Comparison of ENCODE assay signal across 17 cellular contexts in genomic region chr7:714251-714671, GRCh38. TPM values are rescaled to one million over a fixed set of nuclear protein-coding genes. Genes with fewer than 3 reads are reported as not detected.
DNase-seq lines count a peak whose midpoint lies in the region; ATAC-seq and TF ChIP-seq lines count a peak whose summit lies in the region.
"Had no signal": no experiment of that assay in that cellular context is flagged by ENCODE, and none has a peak within 500 bp of the region (broad histone marks: within the 10 kb centered on the region; RNA-seq: fewer than 3 reads in every experiment).

No MANE protein-coding gene starts in this region.

- CTCF ChIA-PET in IMR-90 (lab: Yijun Ruan, JAX) = no interaction called here

- TF ChIP-seq RAD21 in IMR-90 (IDR thresholded peaks at IDR 0.05; ENCODE audit: low read length) = no peak

- in situ Hi-C loops in IMR-90 (cut with MboI; ENCODE audit: low sequenced_read_pairs) = no loop called here

- H3K27ac Mint-ChIP-seq in activated T-cell treated with anti-CD3 and anti-CD28 coated beads, Interleukin-2, amount 50 U/mL, for 24 hours = no peak overlapping the region
- H3K27ac Mint-ChIP-seq: T-helper 2 cell treated with Interferon-gamma antibody and Interleukin-4, amounts not matched to agents 5 μg/mL and 100 μg/mL, for 36 hours had no signal

- no peaks in the 10 kb centered on the region for H3K79me1 ChIP-seq in IMR-90 (ENCODE audit: low read depth in 1 of 2, low read length in 2 of 2)
- no peaks in the 10 kb centered on the region for H3K79me1 ChIP-seq in trophoblast cell (ENCODE audit: low read length)

- H3K4me1 ChIP-seq in IMR-90 (ENCODE audit: control insufficient read depth, insufficient read depth, low read length) (peaks cover 3% of the 10 kb centered on the region; the same call in 1 of the 2 replicates), lower lobe of right lung (no peaks in the 10 kb centered on the region), trophoblast cell (ENCODE audit: control insufficient read depth in 1 of 2, insufficient read depth in 2 of 2, low read length in 2 of 2) (peaks cover 0 to 2% of the 10 kb centered on the region in 2 experiments)

- H3K27ac ChIP-seq in IMR-90 (ENCODE audit: insufficient read depth, low read length) (no peak overlapping the region), lower lobe of right lung (no peak overlapping the region), trophoblast cell (ENCODE audit: low read depth, low read length) (no peak overlapping the region)
- H3K27ac ChIP-seq: BLaER1 treated with 17β-estradiol and CSF1 and Interleukin-3, amounts not matched to agents 10 nM and 100 nM; dorsolateral prefrontal cortex; GM23248; testis had no signal

- TF ChIP-seq CTCF in IMR-90 (conservative IDR thresholded peaks at IDR 0.05; ENCODE audit: low read depth, low read length) (no peak), lower lobe of right lung (IDR thresholded peaks at IDR 0.05) (no peak)

- no peak overlapping the region for H4K12ac ChIP-seq in trophoblast cell (ENCODE audit: low read depth, low read length)

- H3K9ac ChIP-seq in IMR-90 (ENCODE audit: low read depth, low read length) (no peak overlapping the region), trophoblast cell (ENCODE audit: low read length) (no peak overlapping the region)
- H3K9ac ChIP-seq: BLaER1 treated with 17β-estradiol and CSF1 and Interleukin-3, amounts not matched to agents 10 nM and 100 nM; GM23248 had no signal

- WGBS in IMR-90 (ENCODE audit: extremely low coverage in 2 of 2, insufficient read length in 1 of 2), 2 experiments = 92% methylated on average over 7 of the region's 13 CpGs; no CpG with 5 or more reads in 1 of the 2 experiments
- no CpG with 5 or more reads among the region's 13 CpGs for WGBS in trophoblast cell (ENCODE audit: extremely low coverage, insufficient coverage, insufficient read length)

- TF ChIP-seq POLR2A in IMR-90 (IDR thresholded peaks at IDR 0.05; ENCODE audit: low read depth, low read length) = no peak

- H3K4me2 ChIP-seq in IMR-90 (ENCODE audit: low read depth, low read length) = no peak overlapping the region
- no peak overlapping the region for H3K4me2 ChIP-seq in trophoblast cell (ENCODE audit: low read length)
- H3K4me2 ChIP-seq: BLaER1 treated with 17β-estradiol and CSF1 and Interleukin-3, amounts not matched to agents 10 nM and 100 nM had no signal

- no peak overlapping the region for H4K91ac ChIP-seq in IMR-90 (ENCODE audit: insufficient read depth, low read depth, low read length)
- H4K91ac ChIP-seq in trophoblast cell (ENCODE audit: low read depth, low read length) = no peak overlapping the region

- H4K8ac ChIP-seq in IMR-90 (ENCODE audit: low read depth in 2 of 2, low read length in 2 of 2) (no peak overlapping the region), trophoblast cell (ENCODE audit: low read depth, low read length) (no peak overlapping the region)

- H3K79me2 ChIP-seq in trophoblast cell (ENCODE audit: control insufficient read depth, insufficient read depth, low read length, poor library complexity) = no peaks in the 10 kb centered on the region

- H3K4me1 Mint-ChIP-seq in activated T-cell treated with anti-CD3 and anti-CD28 coated beads, Interleukin-2, amount 50 U/mL, for 24 hours (ENCODE audit: low read depth) = peaks cover 20% of the 10 kb centered on the region

- H3K4ac ChIP-seq in IMR-90 (ENCODE audit: low read depth, low read length) (no peak overlapping the region), trophoblast cell (ENCODE audit: low read depth, low read length) (no peak overlapping the region)

- peak; percentile 27 for DNase-seq in activated T-cell treated with anti-CD3 and anti-CD28 coated beads, Interleukin-2, amount 50 U/mL, for 24 hours
- no peak for DNase-seq in activated T-cell treated with anti-CD3 and anti-CD28 coated beads, Interleukin-2, amount 50 U/mL, for 48 hours
- DNase-seq in IMR-90 (no peak), lower lobe of right lung (peak; percentile 35), sciatic nerve (ENCODE audit: low spot score) (peak; percentile 38), trophoblast cell (no peak), HCEC 1CT (no peak)
- DNase-seq: DND-41; GM23248; NCI-H1436; NCI-H748 treated with DMSO at 0.1 percent for 48 hours; stimulated activated CD4-positive, alpha-beta T cell treated with anti-CD3 and anti-CD28 coated beads, Interleukin-12 subunit alpha, Interleukin-12 subunit beta, amount 100 ng/mL, for 4 hours had no signal

- H3K9me3 ChIP-seq in IMR-90 (ENCODE audit: control insufficient read depth, insufficient read depth, low read length) = 0 out of 2 replicates have a peak, but pooled peaks cover 3% of the 10 kb centered on the region
- no peaks in the 10 kb centered on the region for H3K9me3 ChIP-seq in lower lobe of right lung
- no peaks in the 10 kb centered on the region for H3K9me3 ChIP-seq in trophoblast cell (ENCODE audit: insufficient read depth, low read depth, low read length)
- H3K9me3 ChIP-seq: testis had no signal

- no peak overlapping the region for H4K5ac ChIP-seq in IMR-90 (ENCODE audit: low read depth, low read length)

- no peaks in the 10 kb centered on the region for H3K27me3 Mint-ChIP-seq in activated T-cell treated with anti-CD3 and anti-CD28 coated beads, Interleukin-2, amount 50 U/mL, for 24 hours

- no peak overlapping the region for H3K4me3 Mint-ChIP-seq in activated T-cell treated with anti-CD3 and anti-CD28 coated beads, Interleukin-2, amount 50 U/mL, for 24 hours

- H3K4me3 ChIP-seq in IMR-90 (ENCODE audit: insufficient read depth, low read depth, low read length) (no peak overlapping the region), lower lobe of right lung (no peak overlapping the region), trophoblast cell (ENCODE audit: low read depth, low read length) (no peak overlapping the region)
- H3K4me3 ChIP-seq: BLaER1 treated with 17β-estradiol and CSF1 and Interleukin-3, amounts not matched to agents 10 nM and 100 nM; dorsolateral prefrontal cortex; GM23248; testis had no signal

- H3K27me3 ChIP-seq in IMR-90 (ENCODE audit: control insufficient read depth, insufficient read depth, low read length) (peaks cover 4% of the 10 kb centered on the region; the same call in 1 of the 2 replicates), lower lobe of right lung (ENCODE audit: low read depth) (peaks cover 7% of the 10 kb centered on the region), trophoblast cell (ENCODE audit: insufficient read depth, low read length) (peaks cover 3% of the 10 kb centered on the region)
- H3K27me3 ChIP-seq: testis had no signal

- H2BK5ac ChIP-seq in IMR-90 (ENCODE audit: low read depth, low read length, poor library complexity, severe bottlenecking) (no peak overlapping the region), trophoblast cell (ENCODE audit: low read depth, low read length, poor library complexity) (no peak overlapping the region)

- H2AK5ac ChIP-seq in IMR-90 (ENCODE audit: low read depth, low read length) = no peak overlapping the region
- H2AK5ac ChIP-seq in trophoblast cell (ENCODE audit: low read length) = no peak overlapping the region

- H2AK9ac ChIP-seq in IMR-90 (replicated peaks; ENCODE audit: low read depth, low read length, poor library complexity) = peak overlapping the region; percentile 24

- no peak overlapping the region for H2BK20ac ChIP-seq in IMR-90 (ENCODE audit: low read depth, low read length)

- H3K36me3 ChIP-seq in IMR-90 (ENCODE audit: control insufficient read depth, insufficient read depth, low read length) (0 out of 2 replicates have a peak, but pooled peaks cover 1% of the 10 kb centered on the region), lower lobe of right lung (no peaks in the 10 kb centered on the region), trophoblast cell (ENCODE audit: control insufficient read depth in 1 of 2, insufficient read depth in 2 of 2, low read length in 2 of 2) (no peaks in the 10 kb centered on the region)

- H3K36me3 Mint-ChIP-seq in activated T-cell treated with anti-CD3 and anti-CD28 coated beads, Interleukin-2, amount 50 U/mL, for 24 hours (ENCODE audit: low read depth) = peaks cover 24% of the 10 kb centered on the region

- no peaks in the 10 kb centered on the region for H3K9me3 Mint-ChIP-seq in activated T-cell treated with anti-CD3 and anti-CD28 coated beads, Interleukin-2, amount 50 U/mL, for 24 hours
- H3K9me3 Mint-ChIP-seq: T-helper 2 cell treated with Interferon-gamma antibody and Interleukin-4, amounts not matched to agents 5 μg/mL and 100 μg/mL, for 36 hours had no signal

- no peak overlapping the region for H3K56ac ChIP-seq in IMR-90 (ENCODE audit: extremely low read depth, insufficient read depth, low read length)

- no peaks in the 10 kb centered on the region for H3K9me1 ChIP-seq in IMR-90 (ENCODE audit: insufficient read depth, low read length)

- H2BK15ac ChIP-seq in IMR-90 (ENCODE audit: low read depth, low read length) = no peak overlapping the region

- no peak for ATAC-seq in IMR-90 (ENCODE audit: low read depth)
- no peak for ATAC-seq in lower lobe of right lung
- ATAC-seq in sciatic nerve = no peak
- ATAC-seq in HG03097 (IDR thresholded peaks at IDR 0.05; ENCODE audit: low FRiP score, unreplicated experiment) = no peak

- no peak overlapping the region for H2BK12ac ChIP-seq in trophoblast cell (ENCODE audit: low read length)

- no TSS peak for BruUV-seq in IMR-90 (replicated peaks; lab: Mats Ljungman, UMichigan)

- dilution Hi-C loops in IMR-90 (cut with HindIII; ENCODE audit: low sequenced_read_pairs, unreplicated experiment) = no loop called here

- intact Hi-C loops in IMR-90 (cut with micrococcal nuclease) (no loop called here), lower lobe of right lung (cut with DNase I) (no loop called here), sciatic nerve (cut with DNase I) (no loop called here)

- no peak overlapping the region for H3K18ac ChIP-seq in IMR-90 (ENCODE audit: low read depth, low read length)
- no peak overlapping the region for H3K18ac ChIP-seq in trophoblast cell (ENCODE audit: low read length)

- H2BK120ac ChIP-seq in IMR-90 (ENCODE audit: low read depth, low read length) (no peak overlapping the region), trophoblast cell (ENCODE audit: insufficient read depth, low read length, poor library complexity) (no peak overlapping the region)

- no peak overlapping the region for H3K23ac ChIP-seq in IMR-90 (ENCODE audit: low read depth, low read length)
- no peak overlapping the region for H3K23ac ChIP-seq in trophoblast cell (ENCODE audit: low read length)

- POLR2A ChIA-PET in IMR-90 (lab: Charles Lee; ENCODE audit: unreplicated experiment) = no interaction called here

- peaks cover 5% of the 10 kb centered on the region; the same call in 1 of the 2 replicates for H4K20me1 ChIP-seq in IMR-90 (ENCODE audit: insufficient read depth, low read length)

- no peak overlapping the region for H2AFZ ChIP-seq in IMR-90 (replicated peaks; ENCODE audit: low read length, poor library complexity)
- no peak overlapping the region for H2AFZ ChIP-seq in trophoblast cell (ENCODE audit: insufficient read depth, low read length, poor library complexity)
- H2AFZ ChIP-seq: GM23248 had no signal

- no peak overlapping the region for H3K14ac ChIP-seq in IMR-90 (replicated peaks; ENCODE audit: low read depth, low read length)
- no peak overlapping the region for H3K14ac ChIP-seq in trophoblast cell (ENCODE audit: low read length)

RNA-seq across cellular contexts. Expression of gene DNAAF5, which starts 12.2 kb away (rescaled TPM):
- total RNA-seq in IMR-90 (2012; rRNA removed) (12.4 and 13.9 TPM in 2 replicates), lower lobe of right lung (22.4 TPM), sciatic nerve (19.0 TPM)
- 32.6 and 36.1 TPM in 2 replicates for polyA plus RNA-seq in IMR-90 (2012; rRNA removed)
- polyA plus RNA-seq in IMR-90 (2012; cell fraction: cytosol; rRNA removed) = 31.6 and 49.2 TPM in 2 replicates
- 25.7 and 57.6 TPM in 2 replicates for polyA plus RNA-seq in IMR-90 (2012; cell fraction: nucleus; rRNA removed; ENCODE audit: low replicate concordance)
- 13.5 and 13.7 TPM in 2 replicates for polyA plus RNA-seq in trophoblast cell (2013)

RNA-seq across cellular contexts. Expression of gene PRKAR1B, which starts 12.8 kb away (rescaled TPM):
- 14.7 and 15.2 TPM in 2 replicates for total RNA-seq in IMR-90 (2012; rRNA removed)
- polyA plus RNA-seq in IMR-90 (2012; rRNA removed) = 19.8 and 20.2 TPM in 2 replicates
- polyA plus RNA-seq in IMR-90 (2012; cell fraction: cytosol; rRNA removed) = 12.5 and 20.6 TPM in 2 replicates
- polyA plus RNA-seq in IMR-90 (2012; cell fraction: nucleus; rRNA removed; ENCODE audit: low replicate concordance) = 21.9 and 29.1 TPM in 2 replicates
- total RNA-seq in lower lobe of right lung = 16.8 TPM
- 11.1 TPM for total RNA-seq in sciatic nerve
- 2.6 and 3.4 TPM in 2 replicates for polyA plus RNA-seq in trophoblast cell (2013)

Comparison
In these comparisons a context has a peak if more than half of its experiments do, and no peak if none do; other contexts are left out.
1. DNase-seq: peak in activated T-cell treated with anti-CD3 and anti-CD28 coated beads, Interleukin-2, amount 50 U/mL, for 24 hours (single experiment), lower lobe of right lung (single experiment) and sciatic nerve (single experiment); none in activated T-cell treated with anti-CD3 and anti-CD28 coated beads, Interleukin-2, amount 50 U/mL, for 48 hours (0 of 2), IMR-90 (single experiment), trophoblast cell (0 of 2) and HCEC 1CT (single experiment).